12 cellular contexts compared by ENCODE assay signal in the genomic region with DNA sequence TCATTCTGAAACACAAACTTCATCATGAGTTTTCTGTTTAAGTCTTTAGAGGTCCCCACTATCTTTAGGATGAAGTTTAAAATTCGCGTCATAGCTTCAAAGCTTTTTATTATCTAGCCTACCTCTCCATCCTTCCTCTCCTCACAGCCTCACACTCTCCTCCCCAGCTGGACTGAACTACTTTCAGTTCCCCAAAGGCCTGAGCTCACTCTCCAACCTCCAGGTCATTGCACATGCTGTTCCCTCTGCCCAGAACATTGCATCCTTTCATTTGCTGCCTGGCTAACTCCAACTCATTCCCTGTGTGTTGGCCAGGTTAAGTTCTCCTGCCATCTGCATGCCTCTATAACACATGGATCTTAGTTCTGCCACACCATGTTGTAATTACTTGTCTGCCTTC. TPM values are rescaled to one million over a fixed set of nuclear protein-coding genes. Genes with fewer than 3 reads are reported as not detected.
DNase-seq lines count a peak whose midpoint lies in the region; ATAC-seq and TF ChIP-seq lines count a peak whose summit lies in the region.
"Had no signal": no experiment of that assay in that cellular context is flagged by ENCODE, and none has a peak within 500 bp of the region (broad histone marks: within the 10 kb centered on the region; RNA-seq: fewer than 3 reads in every experiment).

No MANE protein-coding gene starts in this region.

- no peak for TF ChIP-seq CTCF in CD4-positive, alpha-beta T cell (IDR thresholded peaks at IDR 0.05)
- TF ChIP-seq CTCF in body of pancreas (IDR thresholded peaks at IDR 0.05), result no peak

- H3K27me3 ChIP-seq in CD4-positive, alpha-beta T cell (ENCODE audit: control insufficient read depth, insufficient read depth, low read length), result no peaks in the 10 kb centered on the region
- H3K27me3 ChIP-seq in body of pancreas, result no peaks in the 10 kb centered on the region
- H3K27me3 ChIP-seq: suprapubic skin had no signal

- 74 to 88% methylated on average over 2 of the region's 2 CpGs for WGBS in body of pancreas, 2 donors

- H3K4me3 ChIP-seq in body of pancreas, result no peak overlapping the region
- H3K4me3 ChIP-seq: suprapubic skin had no signal

- H3K4me1 Mint-ChIP-seq in CD4-positive, alpha-beta T cell (ENCODE audit: low read depth), result peaks cover 27% of the 10 kb centered on the region
- H3K4me1 Mint-ChIP-seq in IgD-negative memory B cell, result peaks cover 18 to 38% (median 24%) of the 10 kb centered on the region in 3 donors
- peaks cover 10 to 36% (median 22%) of the 10 kb centered on the region in 4 donors for H3K4me1 Mint-ChIP-seq in naive thymus-derived CD8-positive, alpha-beta T cell

- no peak for ATAC-seq in CD4-positive, alpha-beta T cell (ENCODE audit: poor library complexity)
- ATAC-seq in activated naive CD4-positive, alpha-beta T cell treated with anti-CD3 and anti-CD28 coated beads, Interleukin-2, amount 50 U/mL, for 72 hours, result no peak
- ATAC-seq in naive thymus-derived CD8-positive, alpha-beta T cell, result no peak
- ATAC-seq in GM19395 (IDR thresholded peaks at IDR 0.05; ENCODE audit: unreplicated experiment) (no peak), body of pancreas (no peak)

- no peak overlapping the region for H3K27ac ChIP-seq in CD4-positive, alpha-beta T cell (ENCODE audit: low read depth, low read length)
- no peak overlapping the region for H3K27ac ChIP-seq in body of pancreas
- H3K27ac ChIP-seq: RWPE1, suprapubic skin had no signal

- no peaks in the 10 kb centered on the region for H3K27me3 Mint-ChIP-seq in CD4-positive, alpha-beta T cell
- H3K27me3 Mint-ChIP-seq in IgD-negative memory B cell, result peaks cover 6% of the 10 kb centered on the region
- no peaks in the 10 kb centered on the region for H3K27me3 Mint-ChIP-seq in naive thymus-derived CD8-positive, alpha-beta T cell

- peaks cover 30% of the 10 kb centered on the region for H3K36me3 Mint-ChIP-seq in CD4-positive, alpha-beta T cell (ENCODE audit: low read depth)
- H3K36me3 Mint-ChIP-seq in IgD-negative memory B cell, result no peaks in the 10 kb centered on the region
- H3K36me3 Mint-ChIP-seq in activated naive CD4-positive, alpha-beta T cell treated with anti-CD3 and anti-CD28 coated beads, Interleukin-2, amount 50 U/mL, for 72 hours, result peaks cover 0 to 12% of the 10 kb centered on the region in 2 donors
- H3K36me3 Mint-ChIP-seq in naive thymus-derived CD8-positive, alpha-beta T cell, result peaks cover 0 to 4% (median 0%) of the 10 kb centered on the region in 3 donors

- H3K36me3 ChIP-seq in body of pancreas (replicated peaks in 1 of 2; ENCODE audit: insufficient read depth in 1 of 2, low read depth in 2 of 2), result no peaks in the 10 kb centered on the region
- H3K36me3 ChIP-seq: suprapubic skin had no signal

- H3K9me3 ChIP-seq in CD4-positive, alpha-beta T cell (ENCODE audit: control insufficient read depth, low read length), result no peaks in the 10 kb centered on the region
- no peaks in the 10 kb centered on the region for H3K9me3 ChIP-seq in body of pancreas
- H3K9me3 ChIP-seq: suprapubic skin had no signal

- intact Hi-C loops in CD4-positive, alpha-beta T cell (cut with DNase I, micrococcal nuclease), result no loop called here
- intact Hi-C loops in body of pancreas (cut with DNase I), result no loop called here

- CTCF ChIA-PET in CD4-positive, alpha-beta T cell (lab: Charles Lee), result no interaction called here

- H3K9me3 Mint-ChIP-seq in CD4-positive, alpha-beta T cell, result no peaks in the 10 kb centered on the region
- no peaks in the 10 kb centered on the region for H3K9me3 Mint-ChIP-seq in IgD-negative memory B cell
- H3K9me3 Mint-ChIP-seq in activated naive CD4-positive, alpha-beta T cell treated with anti-CD3 and anti-CD28 coated beads, Interleukin-2, amount 50 U/mL, for 72 hours, result no peaks in the 10 kb centered on the region
- peaks cover 0 to 3% (median 0%) of the 10 kb centered on the region in 9 donors for H3K9me3 Mint-ChIP-seq in naive thymus-derived CD8-positive, alpha-beta T cell

- TF ChIP-seq POLR2A in body of pancreas (IDR thresholded peaks at IDR 0.05), result no peak

- peak overlapping the region; percentile 60 for H3K4me3 Mint-ChIP-seq in CD4-positive, alpha-beta T cell
- peak overlapping the region in 3 of 4 donors; percentile 58 to 84 (median 81) for H3K4me3 Mint-ChIP-seq in IgD-negative memory B cell
- H3K4me3 Mint-ChIP-seq in naive thymus-derived CD8-positive, alpha-beta T cell, result peak overlapping the region in 8 of 10 donors; percentile 8 to 69 (median 38)

- no peak for DNase-seq in CD4-positive, alpha-beta T cell
- no peak for DNase-seq in activated naive CD4-positive, alpha-beta T cell treated with anti-CD3 and anti-CD28 coated beads, Interleukin-2, amount 50 U/mL, for 72 hours (ENCODE audit: low spot score in 2 of 2)
- DNase-seq in naive thymus-derived CD8-positive, alpha-beta T cell, result no peak
- DNase-seq in GM19240 (ENCODE audit: insufficient read length, low spot score) (no peak), body of pancreas (no peak)
- DNase-seq: activated T-cell treated with anti-CD3 and anti-CD28 coated beads for 4 hours, GF-D8, NCI-H510A treated with DMSO at 0.1 percent for 48 hours had no signal

- POLR2A ChIA-PET in CD4-positive, alpha-beta T cell (lab: Charles Lee), result interaction anchor here (5.4 kb wide), 1 partner anchor 21 kb away, joined by 150 read pairs; no protein-coding TSS in a partner anchor
- POLR2A ChIA-PET in naive thymus-derived CD8-positive, alpha-beta T cell (lab: Charles Lee), result interaction anchor here (1.4 kb wide), 1 partner anchor 8 kb away, joined by 3 read pairs; no protein-coding TSS in a partner anchor

- H3K4me1 ChIP-seq in body of pancreas, result peaks cover 22% of the 10 kb centered on the region

- peak overlapping the region; percentile 99 for H3K27ac Mint-ChIP-seq in CD4-positive, alpha-beta T cell
- peak overlapping the region; percentile 29 to 99 (median 69) for H3K27ac Mint-ChIP-seq in IgD-negative memory B cell
- H3K27ac Mint-ChIP-seq in activated naive CD4-positive, alpha-beta T cell treated with anti-CD3 and anti-CD28 coated beads, Interleukin-2, amount 50 U/mL, for 72 hours, result peak overlapping the region; percentile 75 to 98
- peak overlapping the region in 9 of 10 donors; percentile 16 to 100 (median 82) for H3K27ac Mint-ChIP-seq in naive thymus-derived CD8-positive, alpha-beta T cell

RNA-seq across cellular contexts. Expression of gene OTUD5, which starts 2.9 kb away (rescaled TPM):
- total RNA-seq in CD4-positive, alpha-beta T cell, result 10 to 100 TPM; 81.3 to 92.1 TPM
- 30.2 TPM for polyA plus RNA-seq in IgD-negative memory B cell
- 10 to 100 TPM; 76.8 to 82.4 TPM for total RNA-seq in activated naive CD4-positive, alpha-beta T cell treated with anti-CD3 and anti-CD28 coated beads, Interleukin-2, amount 50 U/mL, for 72 hours
- total RNA-seq in naive thymus-derived CD8-positive, alpha-beta T cell, result 10 to 100 TPM; 98.7 to 99.4 TPM
- polyA plus RNA-seq in naive thymus-derived CD8-positive, alpha-beta T cell, result 10 to 100 TPM; 23.7 to 48.4 (median 24.3) TPM
- 10 to 100 TPM; 23.6 to 40.2 TPM for total RNA-seq in body of pancreas

RNA-seq across cellular contexts. Expression of gene KCND1, which starts 11.4 kb away (rescaled TPM):
- total RNA-seq in CD4-positive, alpha-beta T cell, result 1 to 10 TPM; 1.5 to 2.7 TPM
- 0.13 TPM for polyA plus RNA-seq in IgD-negative memory B cell
- total RNA-seq in activated naive CD4-positive, alpha-beta T cell treated with anti-CD3 and anti-CD28 coated beads, Interleukin-2, amount 50 U/mL, for 72 hours, result 10 to 100 TPM in 1 of 2 donors, 1 to 10 TPM in 1; 4.9 to 15.5 TPM
- total RNA-seq in naive thymus-derived CD8-positive, alpha-beta T cell, result 1 to 10 TPM; 1.6 to 1.7 TPM
- polyA plus RNA-seq in naive thymus-derived CD8-positive, alpha-beta T cell, result under 1 TPM in 2 of 3 donors, not detected in 1; 0.06 to 0.08 TPM
- 1 to 10 TPM in 1 of 2 donors, under 1 TPM in 1; 0.52 to 1.3 TPM for total RNA-seq in body of pancreas

RNA-seq across cellular contexts. Expression of gene PIM2, which starts 41.5 kb away (rescaled TPM):
- 100 to 1,000 TPM; 212 to 225 TPM for total RNA-seq in CD4-positive, alpha-beta T cell
- polyA plus RNA-seq in IgD-negative memory B cell, result 216 TPM
- 100 to 1,000 TPM; 264 to 357 TPM for total RNA-seq in activated naive CD4-positive, alpha-beta T cell treated with anti-CD3 and anti-CD28 coated beads, Interleukin-2, amount 50 U/mL, for 72 hours
- 100 to 1,000 TPM; 126 to 132 TPM for total RNA-seq in naive thymus-derived CD8-positive, alpha-beta T cell
- 100 to 1,000 TPM; 170 to 331 (median 313) TPM for polyA plus RNA-seq in naive thymus-derived CD8-positive, alpha-beta T cell
- 1 to 10 TPM; 2.3 to 7.9 TPM for total RNA-seq in body of pancreas

RNA-seq across cellular contexts. Expression of gene GRIPAP1, which starts 41.8 kb away (rescaled TPM):
- 100 to 1,000 TPM; 100 to 101 TPM for total RNA-seq in CD4-positive, alpha-beta T cell
- polyA plus RNA-seq in IgD-negative memory B cell, result 22.5 TPM
- total RNA-seq in activated naive CD4-positive, alpha-beta T cell treated with anti-CD3 and anti-CD28 coated beads, Interleukin-2, amount 50 U/mL, for 72 hours, result 100 to 1,000 TPM in 1 of 2 donors, 10 to 100 TPM in 1; 92.3 to 140 TPM
- total RNA-seq in naive thymus-derived CD8-positive, alpha-beta T cell, result 100 to 1,000 TPM in 1 of 2 experiments, 10 to 100 TPM in 1; 91.1 to 100 TPM
- polyA plus RNA-seq in naive thymus-derived CD8-positive, alpha-beta T cell, result 10 to 100 TPM in 2 of 3 donors, 1 to 10 TPM in 1; 6.8 to 15.9 (median 12.6) TPM
- total RNA-seq in body of pancreas, result 10 to 100 TPM; 22.8 to 42.5 TPM

RNA-seq across cellular contexts. Expression of gene SLC35A2, which starts 48.8 kb away (rescaled TPM):
- 10 to 100 TPM; 19.1 to 21.8 TPM for total RNA-seq in CD4-positive, alpha-beta T cell
- polyA plus RNA-seq in IgD-negative memory B cell, result 9.6 TPM
- 10 to 100 TPM; 18.3 to 22.2 TPM for total RNA-seq in activated naive CD4-positive, alpha-beta T cell treated with anti-CD3 and anti-CD28 coated beads, Interleukin-2, amount 50 U/mL, for 72 hours
- 10 to 100 TPM; 11.4 to 12.7 TPM for total RNA-seq in naive thymus-derived CD8-positive, alpha-beta T cell
- polyA plus RNA-seq in naive thymus-derived CD8-positive, alpha-beta T cell, result 1 to 10 TPM; 6.8 to 8.1 (median 7.3) TPM
- total RNA-seq in body of pancreas, result 10 to 100 TPM; 12.5 to 20.1 TPM

Comparison
In these comparisons a context has a peak if more than half of its experiments do, and no peak if none do; other contexts are left out.
1. RNA of gene PIM2, which starts 41.5 kb away (total RNA-seq): 264 to 357 TPM in activated naive CD4-positive, alpha-beta T cell treated with anti-CD3 and anti-CD28 coated beads, Interleukin-2, amount 50 U/mL, for 72 hours, 212 to 225 TPM in CD4-positive, alpha-beta T cell and 126 to 132 TPM in naive thymus-derived CD8-positive, alpha-beta T cell; 2.3 to 7.9 TPM in body of pancreas; every median in the first group is over 10 times any median in the second.
2. Peak in every context shown above with its lines, with median percentiles within 50 percentile points of each other: H3K27ac Mint-ChIP-seq and H3K4me3 Mint-ChIP-seq.